ENCODE assay signal across 8 cellular contexts in the genomic region with DNA sequence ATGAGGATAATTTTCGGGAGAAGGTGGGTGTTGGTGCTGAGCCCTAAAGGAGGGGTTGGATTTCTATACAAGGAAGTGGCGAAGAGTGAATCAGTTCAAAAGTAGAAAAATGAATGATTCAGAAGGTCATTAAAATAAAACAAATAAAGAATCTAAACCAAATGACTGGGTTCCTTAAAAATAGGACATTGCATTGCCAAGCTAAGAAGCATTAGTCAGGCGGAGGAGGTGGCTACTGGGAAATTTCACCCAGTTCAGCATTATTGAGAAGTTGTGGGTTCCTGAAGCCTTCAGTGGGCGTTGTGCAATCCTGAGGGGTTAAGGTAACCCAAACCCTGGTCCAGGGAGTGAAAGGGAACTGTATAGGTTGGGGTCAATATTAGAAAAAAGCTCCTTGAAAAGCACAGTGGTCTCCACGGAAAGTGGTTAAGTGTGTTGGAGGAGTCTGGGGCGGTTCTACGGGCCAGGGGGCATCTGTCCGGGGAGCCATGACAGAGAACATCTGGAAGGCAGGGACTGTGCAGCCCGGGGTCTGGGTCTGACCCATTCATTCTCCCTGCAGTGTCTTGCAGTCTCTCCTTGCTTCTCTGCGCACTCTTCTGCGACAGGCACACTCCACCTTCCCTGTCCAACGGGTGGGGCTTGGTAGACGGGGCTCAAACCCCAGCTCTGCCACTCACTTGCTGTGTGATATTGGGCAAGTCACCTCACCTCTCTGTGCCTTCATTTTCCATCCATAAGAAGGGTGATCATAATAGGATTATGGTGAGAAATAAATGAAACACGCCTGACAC. TPM values are rescaled to one million over a fixed set of nuclear protein-coding genes. Genes with fewer than 3 reads are reported as not detected.
DNase-seq lines count a peak whose midpoint lies in the region; ATAC-seq, FAIRE-seq and TF ChIP-seq lines count a peak whose summit lies in the region.

No MANE protein-coding gene starts in this region.

- intact Hi-C loops in cardiac septum (cut with DNase I) (loop anchor here (5.0 kb wide), 1 partner anchor 74 kb away; no protein-coding TSS in a partner anchor), Right ventricle myocardium superior (cut with DNase I) (no loop called here), K562 (cut with micrococcal nuclease) (no loop called here), lower lobe of right lung (cut with DNase I) (no loop called here), aorta (cut with DNase I) (loop anchor here (5.0 kb wide), 2 partner anchors 34 to 104 kb away; a partner anchor contains a TSS)

- FAIRE-seq in K562 (lab: Jason Lieb, UNC) = no peak

- BruUV-seq in K562 (replicated peaks; lab: Mats Ljungman, UMichigan) = no TSS peak

- TF ChIP-seq RAD21 in K562 (CRISPR knock-in tag; conservative IDR thresholded peaks at IDR 0.05 in 1 of 2, IDR thresholded peaks at IDR 0.05 in 1 of 2) = no peak

- CTCF ChIA-PET in K562 (lab: Yijun Ruan, JAX; ENCODE audit: low intra/inter-chr PET ratio) = no interaction called here

- H3K4me1 ChIP-seq in K562 (replicated peaks in 1 of 2; ENCODE audit: control insufficient read depth in 2 of 2, insufficient read depth in 2 of 2, low read length in 2 of 2) = peaks cover 42 to 45% of the 10 kb centered on the region in 2 experiments; a peak in 4 of 5 replicates
- peaks cover 71% of the 10 kb centered on the region for H3K4me1 ChIP-seq in lower lobe of right lung
- peaks cover 0 to 3% of the 10 kb centered on the region in 2 donors for H3K4me1 ChIP-seq in aorta (ENCODE audit: control insufficient read depth in 1 of 2, insufficient read depth in 2 of 2, low read length in 2 of 2)

- peak overlapping the region; percentile 30; the same call in 1 of the 2 replicates for H2AFZ ChIP-seq in K562 (ENCODE audit: low read depth, low read length)

- DNase-seq in cardiac septum (ENCODE audit: low spot score) = peak; percentile 88
- DNase-seq in Right ventricle myocardium superior = no peak
- DNase-seq in K562 (ENCODE audit: extremely low read depth in 1 of 4, low spot score in 3 of 4) = no peak
- no peak for DNase-seq in lower lobe of right lung
- DNase-seq in aorta = peak in 1 of 2 donors; percentile 81
- no peak for DNase-seq in hippocampal formation (lab: John Stamatoyannopoulos, UW)
- DNase-seq in HuH-7 (ENCODE audit: low spot score) = no peak

- no peak for TF ChIP-seq POLR2A in K562 (conservative IDR thresholded peaks at IDR 0.05)

- H3K9ac ChIP-seq in K562 (ENCODE audit: insufficient read depth in 1 of 2, low read depth in 2 of 2, low read length in 2 of 2) = peak overlapping the region in 1 of 2 experiments; percentile 11; a peak in 1 of 4 replicates

- H3K27ac ChIP-seq in K562 (ENCODE audit: extremely low read depth, low read depth, low read length) (no peak overlapping the region), lower lobe of right lung (peak overlapping the region; percentile 84), aorta (ENCODE audit: low read depth in 1 of 2, low read length in 2 of 2) (peak overlapping the region; percentile 73 to 89)

- no peak for TF ChIP-seq CTCF in K562 (IDR thresholded peaks at IDR 0.05 in 2 of 3, conservative IDR thresholded peaks at IDR 0.05 in 1 of 3; ENCODE audit: insufficient read depth in 2 of 3, low read depth in 1 of 3, low read length in 3 of 3)
- no peak for TF ChIP-seq CTCF in lower lobe of right lung (IDR thresholded peaks at IDR 0.05)

- H3K27me3 ChIP-seq in K562 (ENCODE audit: control insufficient read depth in 2 of 2, insufficient read depth in 2 of 2, low read length in 2 of 2) (no peaks in the 10 kb centered on the region), lower lobe of right lung (ENCODE audit: low read depth) (no peaks in the 10 kb centered on the region), aorta (ENCODE audit: control insufficient read depth in 1 of 2, insufficient read depth in 2 of 2, low read length in 1 of 2) (no peaks in the 10 kb centered on the region)

- ATAC-seq in Right ventricle myocardium superior (ENCODE audit: poor library complexity) = no peak
- no peak for ATAC-seq in K562
- peak; percentile 41 to 53 for ATAC-seq in lower lobe of right lung
- peak; percentile 45 for ATAC-seq in aorta (ENCODE audit: low FRiP score)
- no peak for ATAC-seq in HG02763 (IDR thresholded peaks at IDR 0.05; ENCODE audit: unreplicated experiment)

- H3K4me3 ChIP-seq in K562 (no peak overlapping the region), lower lobe of right lung (no peak overlapping the region), aorta (ENCODE audit: low read length in 2 of 2) (no peak overlapping the region)

- no peaks in the 10 kb centered on the region for H4K20me1 ChIP-seq in K562 (replicated peaks; ENCODE audit: control insufficient read depth, insufficient read depth, low read length)

- no peak overlapping the region for H3K4me2 ChIP-seq in K562 (ENCODE audit: insufficient read depth, low read length)

- POLR2A ChIA-PET in K562 (lab: Yijun Ruan, JAX) = interaction anchor here (0.5 to 3.2 kb wide), 4 partner anchors 10 to 192 kb away, joined by 3 to 14 read pairs (median 8); a partner anchor contains a TSS

- WGBS in K562 (ENCODE audit: insufficient coverage, low coverage, missing lambda C conversion rate) = 75% methylated on average over 14 of the region's 14 CpGs
- 59 to 62% methylated on average over 14 of the region's 14 CpGs for WGBS in aorta, 2 donors

- H3K9me3 ChIP-seq in K562 (replicated peaks; ENCODE audit: control insufficient read depth, insufficient read depth, low read depth, low read length) (no peaks in the 10 kb centered on the region), lower lobe of right lung (no peaks in the 10 kb centered on the region), aorta (ENCODE audit: control insufficient read depth, low read length) (no peaks in the 10 kb centered on the region)

- in situ Hi-C loops in K562 (cut with MboI) = no loop called here

- H3K36me3 ChIP-seq in K562 (ENCODE audit: control insufficient read depth, insufficient read depth, low read length) (no peaks in the 10 kb centered on the region), lower lobe of right lung (no peaks in the 10 kb centered on the region), aorta (ENCODE audit: control insufficient read depth in 1 of 2, insufficient read depth in 2 of 2, low read length in 1 of 2) (no peaks in the 10 kb centered on the region)

- no peak for TF ChIP-seq EP300 in K562 (IDR thresholded peaks at IDR 0.05; ENCODE audit: low read length)

- 0 out of 3 replicates have a peak, but pooled peaks cover 2% of the 10 kb centered on the region for H3K79me2 ChIP-seq in K562 (ENCODE audit: control insufficient read depth, insufficient read depth, low read length)

- no peaks in the 10 kb centered on the region for H3K9me1 ChIP-seq in K562 (ENCODE audit: control insufficient read depth, insufficient read depth, low read length)

TF ChIP-seq in K562, 482 proteins besides CTCF, POLR2A, EP300 and RAD21 (continues in another document):
- no peak for TF ChIP-seq POLR2AphosphoS5 (IDR thresholded peaks at IDR 0.05; ENCODE audit: control insufficient read depth, insufficient read depth, low read depth, low read length)
- TF ChIP-seq BCOR (IDR thresholded peaks at IDR 0.05) = peak; percentile 81
- TF ChIP-seq ZNF316 (IDR thresholded peaks at IDR 0.05) = peak; percentile 3; the same call in 1 of the 2 replicates
- TF ChIP-seq RBM25 (IDR thresholded peaks at IDR 0.05; ENCODE audit: low read depth, low read length, severe bottlenecking) = peak; percentile 34

RNA-seq across cellular contexts. Expression of a gene that starts 27.6 kb away (rescaled TPM):
- 49.9 TPM for total RNA-seq in cardiac septum
- total RNA-seq in Right ventricle myocardium superior = 122 TPM
- 11.5 and 24.3 TPM in 2 replicates for total RNA-seq in K562 (2011; cell fraction: chromatin; rRNA removed; ENCODE audit: low replicate concordance)
- 32.5 and 33.0 TPM in 2 replicates for total RNA-seq in K562 (2011; cell fraction: nucleolus; rRNA removed)
- 17.9 and 22.4 TPM in 2 replicates for total RNA-seq in K562 (2011; cell fraction: nucleoplasm; rRNA removed)
- total RNA-seq in K562 (2014; rRNA removed) = 12.8 and 18.9 TPM in 2 replicates
- 5.0 and 7.3 TPM in 2 replicates for total RNA-seq in K562 (2014; rRNA removed; fragmentation: Illumina TruSeq; extraction: Trizol)
- total RNA-seq in K562 (2015; rRNA removed; fragmentation: Illumina TruSeq; extraction: Trizol) = 4.4 and 4.8 TPM in 2 replicates
- 14.2 and 17.1 TPM in 2 replicates for total RNA-seq in K562 (2021)
- polyA plus RNA-seq in K562 (2011; rRNA removed) = 12.6 and 13.3 TPM in 2 replicates
- polyA plus RNA-seq in K562 (2011; cell fraction: cytosol; rRNA removed) = 16.2 and 25.8 TPM in 2 replicates
- 26.5 and 30.4 TPM in 2 replicates for polyA plus RNA-seq in K562 (2011; cell fraction: nucleus; rRNA removed)
- 8.3 and 11.4 TPM in 2 replicates for polyA plus RNA-seq in K562 (2012)
- 8.0 and 8.5 TPM in 2 replicates for polyA plus RNA-seq in K562 (2014; fragmentation: Illumina TruSeq; extraction: Trizol)
- polyA plus RNA-seq in K562 (2014; fragmentation: Nextera tagmentation; extraction: Ambion mirVana) = 1 to 10 TPM; 2.1 to 3.0 TPM
- polyA plus RNA-seq in K562 (2014; rRNA removed) = 10.1 and 14.1 TPM in 2 replicates
- 13.6 and 20.8 TPM in 2 replicates for polyA minus RNA-seq in K562 (2011; rRNA and poly(A)+ RNA removed)
- polyA minus RNA-seq in K562 (2011; cell fraction: cytosol; rRNA and poly(A)+ RNA removed) = 13.5 and 14.0 TPM in 2 replicates
- 23.3 and 31.2 TPM in 2 replicates for polyA minus RNA-seq in K562 (2011; cell fraction: nucleus; rRNA and poly(A)+ RNA removed)
- total RNA-seq in lower lobe of right lung = 367 TPM
- total RNA-seq in aorta = 1,000 to 10,000 TPM in 1 of 2 donors, 100 to 1,000 TPM in 1; 293 to 1,994 TPM
- polyA plus RNA-seq in aorta = 100 to 1,000 TPM; 178 to 515 TPM

RNA-seq across cellular contexts. Expression of a gene that starts 35.4 kb away (rescaled TPM):
- total RNA-seq in cardiac septum (76.9 TPM), Right ventricle myocardium superior (75.5 TPM), K562 (2014; rRNA removed) (20.9 and 38.1 TPM in 2 replicates), K562 (2014; rRNA removed; fragmentation: Illumina TruSeq; extraction: Trizol) (33.5 and 38.8 TPM in 2 replicates), K562 (2015; rRNA removed; fragmentation: Illumina TruSeq; extraction: Trizol) (41.9 and 42.5 TPM in 2 replicates), K562 (2021) (48.0 and 51.3 TPM in 2 replicates), lower lobe of right lung (177 TPM), aorta (100 to 1,000 TPM; 135 to 170 TPM)
- total RNA-seq in K562 (2011; cell fraction: chromatin; rRNA removed; ENCODE audit: low replicate concordance) = 94.3 and 160 TPM in 2 replicates
- total RNA-seq in K562 (2011; cell fraction: nucleolus; rRNA removed) = 81.7 and 85.4 TPM in 2 replicates
- total RNA-seq in K562 (2011; cell fraction: nucleoplasm; rRNA removed) = 98.5 and 147 TPM in 2 replicates
- polyA plus RNA-seq in K562 (2011; rRNA removed) (36.4 and 39.2 TPM in 2 replicates), K562 (2014; fragmentation: Illumina TruSeq; extraction: Trizol) (58.0 and 68.4 TPM in 2 replicates), K562 (2014; fragmentation: Nextera tagmentation; extraction: Ambion mirVana) (10 to 100 TPM in 1 of 2 experiments, 1 to 10 TPM in 1; 5.5 to 11.7 TPM), K562 (2014; rRNA removed) (32.9 and 45.5 TPM in 2 replicates), aorta (100 to 1,000 TPM; 122 to 125 TPM)
- polyA plus RNA-seq in K562 (2011; cell fraction: cytosol; rRNA removed) = 59.9 and 75.2 TPM in 2 replicates
- 37.4 and 51.3 TPM in 2 replicates for polyA plus RNA-seq in K562 (2011; cell fraction: nucleus; rRNA removed)
- polyA plus RNA-seq in K562 (2012) = 49.8 and 50.4 TPM in 2 replicates
- 42.0 and 52.9 TPM in 2 replicates for polyA minus RNA-seq in K562 (2011; rRNA and poly(A)+ RNA removed)
- polyA minus RNA-seq in K562 (2011; cell fraction: cytosol; rRNA and poly(A)+ RNA removed) = 26.8 and 27.7 TPM in 2 replicates
- polyA minus RNA-seq in K562 (2011; cell fraction: nucleus; rRNA and poly(A)+ RNA removed) = 19.5 and 22.5 TPM in 2 replicates

Comparison
In these comparisons a context has a peak if more than half of its experiments do, and no peak if none do; other contexts are left out.
1. intact Hi-C loops: an anchor here in cardiac septum (5.0 kb wide) and aorta (5.0 kb wide); none called in Right ventricle myocardium superior, K562 and lower lobe of right lung.
2. ATAC-seq: peak in lower lobe of right lung (2 of 2) and aorta (single experiment); none in Right ventricle myocardium superior (single experiment), K562 (single experiment) and HG02763 (single experiment).